7 cellular contexts compared by ENCODE assay signal in the genomic region with DNA sequence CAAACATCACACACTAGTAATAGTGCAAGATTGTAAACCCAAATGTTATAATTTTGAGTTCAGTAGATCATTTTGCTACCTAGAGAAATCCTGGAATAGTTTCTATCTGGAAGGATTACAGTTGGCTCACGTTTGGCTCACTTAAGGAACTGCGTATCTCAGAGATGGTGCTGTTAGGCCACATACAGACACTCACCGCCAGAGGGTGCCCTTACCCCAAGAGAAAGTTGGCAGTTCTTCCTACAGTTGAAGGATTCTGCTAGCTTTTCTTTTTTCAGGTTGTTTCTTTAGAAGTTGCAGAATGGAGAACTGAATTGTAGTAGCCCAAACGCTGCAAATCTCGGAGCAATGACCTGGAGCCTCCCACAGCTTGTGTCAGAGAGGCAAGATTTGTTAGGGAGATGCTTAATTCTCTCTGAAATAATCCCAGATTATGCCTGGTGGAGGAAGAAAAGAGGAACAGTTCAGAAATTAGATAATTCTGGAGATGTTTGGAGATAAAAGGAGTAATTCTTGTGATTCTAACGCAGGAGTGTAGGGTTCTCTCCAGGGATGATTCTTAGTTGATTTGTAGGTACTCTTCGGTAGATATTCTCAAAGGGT.
A peak's percentile ranks its signal among the peaks of the same experiment; 100 is the strongest.
DNase-seq lines count a peak whose midpoint lies in the region; ATAC-seq, FAIRE-seq and TF ChIP-seq lines count a peak whose summit lies in the region.

No MANE protein-coding gene starts in this region.

- no peak overlapping the region for H3K27ac Mint-ChIP-seq in T-cell
- H3K27ac Mint-ChIP-seq in astrocyte (ENCODE audit: unreplicated experiment) = no peak overlapping the region

- no peak overlapping the region for H2AFZ ChIP-seq in astrocyte (ENCODE audit: low read depth, low read length)

- no peaks in the 10 kb centered on the region for H3K9me3 ChIP-seq in astrocyte (ENCODE audit: insufficient read depth, low read depth, low read length)

- H3K36me3 Mint-ChIP-seq in T-cell (no peaks in the 10 kb centered on the region), astrocyte (ENCODE audit: low read depth, unreplicated experiment) (peaks cover 3% of the 10 kb centered on the region)

- H3K4me3 ChIP-seq in astrocyte (ENCODE audit: insufficient read depth, low read depth, low read length) (no peak overlapping the region), skeletal muscle cell (ENCODE audit: low read depth, low read length) (no peak overlapping the region)

- H3K27me3 ChIP-seq in astrocyte (ENCODE audit: insufficient read depth, low read length) = no peaks in the 10 kb centered on the region

- H3K27me3 Mint-ChIP-seq in T-cell (no peaks in the 10 kb centered on the region), astrocyte (ENCODE audit: low read depth, unreplicated experiment) (peaks cover 5% of the 10 kb centered on the region)

- CTCF ChIA-PET in T-cell (lab: Charles Lee) = no interaction called here

- H3K4me3 Mint-ChIP-seq in T-cell (no peak overlapping the region), astrocyte (ENCODE audit: unreplicated experiment) (no peak overlapping the region)

- H3K36me3 ChIP-seq in astrocyte (ENCODE audit: insufficient read depth, low read length) = no peaks in the 10 kb centered on the region

- no peaks in the 10 kb centered on the region for H3K9me3 Mint-ChIP-seq in T-cell
- H3K9me3 Mint-ChIP-seq in astrocyte (ENCODE audit: unreplicated experiment) = no peaks in the 10 kb centered on the region

- FAIRE-seq in astrocyte (lab: Jason Lieb, UNC) = peak; percentile 66

- DNase-seq in NCI-H1105 treated with DMSO at 0.1 percent for 48 hours (lab: John Stamatoyannopoulos, UW) (peak; percentile 48), T-cell (peak in 26 of 34 experiments; percentile 1 to 52 (median 28)), astrocyte (ENCODE audit: low read depth) (peak; percentile 26), hippocampal formation (lab: John Stamatoyannopoulos, UW) (peak; percentile 50 to 64), skeletal muscle cell (ENCODE audit: low read depth) (peak; percentile 22)

- H3K4me1 Mint-ChIP-seq in T-cell (no peaks in the 10 kb centered on the region), astrocyte (ENCODE audit: low read depth, unreplicated experiment) (peaks cover 4% of the 10 kb centered on the region)

- H3K4me2 ChIP-seq in astrocyte (ENCODE audit: low read length) = no peak overlapping the region

- H3K4me1 ChIP-seq in astrocyte (ENCODE audit: insufficient read depth, low read length) = no peaks in the 10 kb centered on the region

- ATAC-seq in GM18498 (IDR thresholded peaks at IDR 0.05; ENCODE audit: unreplicated experiment) = peak; percentile 81
- ATAC-seq in HG02678 (IDR thresholded peaks at IDR 0.05; ENCODE audit: unreplicated experiment) = peak; percentile 84
- peak in 1 of 4 experiments; percentile 43 for ATAC-seq in T-cell (replicated peaks in 1 of 4)

- POLR2A ChIA-PET in T-cell (lab: Charles Lee) = no interaction called here

- peak; percentile 92 for TF ChIP-seq CTCF in astrocyte (IDR thresholded peaks at IDR 0.05; ENCODE audit: insufficient read depth, low read depth, low read length)

- no peaks in the 10 kb centered on the region for H4K20me1 ChIP-seq in astrocyte (ENCODE audit: insufficient read depth, low read length)

- no peak overlapping the region for H3K27ac ChIP-seq in astrocyte (ENCODE audit: low read depth, low read length)

- no peak overlapping the region for H3K9ac ChIP-seq in astrocyte (ENCODE audit: low read length)

- H3K79me2 ChIP-seq in astrocyte (ENCODE audit: insufficient read depth, low read length) = no peaks in the 10 kb centered on the region
